28 cellular contexts compared by ENCODE assay signal in the genomic region with DNA sequence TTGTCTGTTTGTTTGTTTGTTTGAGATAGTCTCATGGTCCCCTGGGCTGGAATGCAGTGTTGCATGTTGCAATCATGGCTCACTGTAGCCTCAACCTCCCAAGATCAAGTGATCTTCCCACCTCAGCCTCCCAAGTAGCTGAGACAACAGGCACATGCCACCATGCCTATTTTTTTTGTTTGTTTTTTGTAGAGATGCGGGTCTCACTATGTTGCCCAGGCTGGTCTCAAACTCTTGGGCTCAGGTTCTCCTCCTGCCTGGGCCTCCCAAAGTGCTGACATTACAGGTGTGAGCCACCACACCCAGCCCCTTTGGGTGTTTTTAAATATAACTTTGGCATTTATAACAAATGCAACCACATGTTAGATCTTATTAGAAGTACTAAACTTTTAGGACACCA.
"Had no signal": no experiment of that assay in that cellular context is flagged by ENCODE, and none has a peak within 500 bp of the region (broad histone marks: within the 10 kb centered on the region; RNA-seq: fewer than 3 reads in every experiment).

No MANE protein-coding gene starts in this region.

- H3K4me3 Mint-ChIP-seq: activated CD4-positive, alpha-beta memory T cell treated with anti-CD3 and anti-CD28 coated beads for 36 hours; activated CD4-positive, alpha-beta T cell treated with anti-CD3 and anti-CD28 coated beads, Interleukin-2, amount 10 ng/mL, durations not matched to agents 24 days and 14 days; activated naive CD4-positive, alpha-beta T cell treated with anti-CD3 and anti-CD28 coated beads, Interleukin-2, amount 50 U/mL, for 24 hours; activated T-cell treated with anti-CD3 and anti-CD28 coated beads, Interleukin-2, amount 50 U/mL, for 72 hours; activated T-helper 17 cell treated with anti-CD3 and anti-CD28 coated beads, Interleukin-2, amount 50 U/mL, for 72 hours had no signal

- ATAC-seq: activated T-cell treated with anti-CD3 and anti-CD28 coated beads, Interleukin-2, amount 50 U/mL, for 72 hours; activated T-helper 17 cell treated with anti-CD3 and anti-CD28 coated beads, Interleukin-2, amount 50 U/mL, for 72 hours; Panc1 had no signal

- H3K9me3 ChIP-seq: MG63, SJCRH30 had no signal

- H3K27me3 ChIP-seq: brain microvascular endothelial cell, MG63, SJCRH30 had no signal

- H3K36me3 ChIP-seq: brain microvascular endothelial cell, WERI-Rb-1 had no signal

- H3K4me3 ChIP-seq: MG63, SJCRH30, SK-N-MC had no signal

- H3K4me1 Mint-ChIP-seq: activated CD4-positive, alpha-beta T cell treated with anti-CD3 and anti-CD28 coated beads, Interleukin-2, amount 10 ng/mL, durations not matched to agents 24 days and 14 days; activated naive CD4-positive, alpha-beta T cell treated with anti-CD3 and anti-CD28 coated beads, Interleukin-2, amount 50 U/mL, for 24 hours; activated T-helper 17 cell treated with anti-CD3 and anti-CD28 coated beads, Interleukin-2, amount 50 U/mL, for 72 hours had no signal

- H3K27ac ChIP-seq: brain microvascular endothelial cell, SJCRH30, SK-N-MC, WERI-Rb-1 had no signal

- DNase-seq: activated CD4-positive, alpha-beta memory T cell treated with anti-CD3 and anti-CD28 coated beads for 36 hours; activated CD4-positive, alpha-beta T cell treated with anti-CD3 and anti-CD28 coated beads, Interleukin-2, amount 10 ng/mL, durations not matched to agents 24 days and 14 days; activated effector memory CD4-positive, alpha-beta T cell treated with anti-CD3 and anti-CD28 coated beads, Interleukin-2, amount 50 U/mL, for 16 hours; activated naive CD4-positive, alpha-beta T cell; activated T-cell treated with anti-CD3 and anti-CD28 coated beads, Interleukin-2, amount 50 U/mL, for 1 hour; activated T-cell treated with anti-CD3 and anti-CD28 coated beads, Interleukin-2, amount 50 U/mL, for 72 hours; amniotic stem cell; aorta; brain microvascular endothelial cell; central memory CD4-positive, alpha-beta T cell; Kasumi-1; KG1; MG63; NCI-H1048; NCI-H1105 treated with DMSO at 0.1 percent for 48 hours; NCI-H1436; NCI-H1694; NCI-H2029; NCI-H345; NCI-H524 treated with DMSO at 0.1 percent for 48 hours; SHP77; SJCRH30; T1000; WERI-Rb-1 had no signal

- H3K27ac Mint-ChIP-seq: activated CD4-positive, alpha-beta memory T cell treated with anti-CD3 and anti-CD28 coated beads for 36 hours; activated CD4-positive, alpha-beta T cell treated with anti-CD3 and anti-CD28 coated beads, Interleukin-2, amount 10 ng/mL, durations not matched to agents 24 days and 14 days; activated naive CD4-positive, alpha-beta T cell treated with anti-CD3 and anti-CD28 coated beads, Interleukin-2, amount 50 U/mL, for 24 hours; activated T-cell treated with anti-CD3 and anti-CD28 coated beads, Interleukin-2, amount 50 U/mL, for 72 hours; activated T-helper 17 cell treated with anti-CD3 and anti-CD28 coated beads, Interleukin-2, amount 50 U/mL, for 72 hours had no signal

- H3K9me3 Mint-ChIP-seq: activated CD4-positive, alpha-beta memory T cell treated with anti-CD3 and anti-CD28 coated beads for 36 hours; activated CD4-positive, alpha-beta T cell treated with anti-CD3 and anti-CD28 coated beads, Interleukin-2, amount 10 ng/mL, durations not matched to agents 24 days and 14 days; activated naive CD4-positive, alpha-beta T cell treated with anti-CD3 and anti-CD28 coated beads, Interleukin-2, amount 50 U/mL, for 24 hours; activated T-cell treated with anti-CD3 and anti-CD28 coated beads, Interleukin-2, amount 50 U/mL, for 72 hours; activated T-helper 17 cell treated with anti-CD3 and anti-CD28 coated beads, Interleukin-2, amount 50 U/mL, for 72 hours had no signal

- H3K27me3 Mint-ChIP-seq: activated CD4-positive, alpha-beta memory T cell treated with anti-CD3 and anti-CD28 coated beads for 36 hours; activated CD4-positive, alpha-beta T cell treated with anti-CD3 and anti-CD28 coated beads, Interleukin-2, amount 10 ng/mL, durations not matched to agents 24 days and 14 days; activated naive CD4-positive, alpha-beta T cell treated with anti-CD3 and anti-CD28 coated beads, Interleukin-2, amount 50 U/mL, for 24 hours; activated T-helper 17 cell treated with anti-CD3 and anti-CD28 coated beads, Interleukin-2, amount 50 U/mL, for 72 hours had no signal
